11 cellular contexts compared by ENCODE assay signal in genomic region chr1:1910651-1911389, GRCh38. TPM values are rescaled to one million over a fixed set of nuclear protein-coding genes. Genes with fewer than 3 reads are reported as not detected.
DNase-seq lines count a peak whose midpoint lies in the region; ATAC-seq and TF ChIP-seq lines count a peak whose summit lies in the region.
"Had no signal": no experiment of that assay in that cellular context is flagged by ENCODE, and none has a peak within 500 bp of the region (broad histone marks: within the 10 kb centered on the region; RNA-seq: fewer than 3 reads in every experiment).

No MANE protein-coding gene starts in this region.

- intact Hi-C loops in Caco-2 (cut with micrococcal nuclease; ENCODE audit: unreplicated experiment), result no loop called here

- no peak for ATAC-seq in HG02885 (IDR thresholded peaks at IDR 0.05; ENCODE audit: poor library complexity, unreplicated experiment)

- H3F3A ChIP-seq in MM.1S (ENCODE audit: insufficient read depth, low read length) (peaks cover 26% of the 10 kb centered on the region), neural progenitor cell (ENCODE audit: low read depth) (peaks cover 12% of the 10 kb centered on the region)

- H3K9me3 ChIP-seq in Caco-2 (no peaks in the 10 kb centered on the region), MM.1S (replicated peaks; ENCODE audit: insufficient read depth, low read length) (no peaks in the 10 kb centered on the region), neural progenitor cell (ENCODE audit: low read depth) (no peaks in the 10 kb centered on the region)
- H3K9me3 ChIP-seq: thoracic aorta had no signal

- H3K9ac ChIP-seq in MM.1S (ENCODE audit: low read length) (no peak overlapping the region), neural progenitor cell (no peak overlapping the region)

- no peak for TF ChIP-seq CTCF in Caco-2 (IDR thresholded peaks at IDR 0.05; ENCODE audit: insufficient read depth in 1 of 2, low read depth in 1 of 2, low read length in 1 of 2, severe bottlenecking in 1 of 2, unreplicated experiment in 1 of 2)
- TF ChIP-seq CTCF in MM.1S (IDR thresholded peaks at IDR 0.05; ENCODE audit: low read length), result no peak
- TF ChIP-seq CTCF in coronary artery (IDR thresholded peaks at IDR 0.05), result no peak
- TF ChIP-seq CTCF in neural progenitor cell (IDR thresholded peaks at IDR 0.05), result no peak
- TF ChIP-seq CTCF in foreskin fibroblast (IDR thresholded peaks at IDR 0.05; ENCODE audit: low read depth, low read length), result no peak

- H3K27me3 ChIP-seq in Caco-2 (replicated peaks; ENCODE audit: control insufficient read depth, insufficient read depth, low read length), result no peaks in the 10 kb centered on the region
- peaks cover 5% of the 10 kb centered on the region; the same call in 1 of the 2 replicates for H3K27me3 ChIP-seq in MM.1S (replicated peaks; ENCODE audit: insufficient read depth, low read length)
- no peaks in the 10 kb centered on the region for H3K27me3 ChIP-seq in neural progenitor cell

- H3K27me3 Mint-ChIP-seq in Caco-2 (ENCODE audit: insufficient read depth, unreplicated experiment), result no peaks in the 10 kb centered on the region
- peaks cover 15% of the 10 kb centered on the region for H3K27me3 Mint-ChIP-seq in neural progenitor cell (ENCODE audit: insufficient read depth, low read depth)

- H3K4me3 ChIP-seq in Caco-2 (ENCODE audit: low read depth, low read length) (no peak overlapping the region), MM.1S (ENCODE audit: low read length) (no peak overlapping the region), coronary artery (no peak overlapping the region), neural progenitor cell (no peak overlapping the region), foreskin fibroblast (ENCODE audit: low read depth in 1 of 2, low read length in 2 of 2) (no peak overlapping the region)

- H3K4me3 Mint-ChIP-seq in Caco-2 (ENCODE audit: unreplicated experiment), result peak overlapping the region; percentile 64
- H3K4me3 Mint-ChIP-seq in neural progenitor cell, result peak overlapping the region; percentile 79

- H3K27ac Mint-ChIP-seq in Caco-2 (ENCODE audit: unreplicated experiment) (peak overlapping the region; percentile 36), neural progenitor cell (peak overlapping the region; percentile 51)

- H4K20me1 ChIP-seq in MM.1S (ENCODE audit: insufficient read depth, low read length), result no peaks in the 10 kb centered on the region
- no peaks in the 10 kb centered on the region for H4K20me1 ChIP-seq in neural progenitor cell (ENCODE audit: low read depth)

- H3K4me1 ChIP-seq in Caco-2 (peaks cover 7% of the 10 kb centered on the region; the same call in 1 of the 2 replicates), MM.1S (ENCODE audit: low read length) (peaks cover 39% of the 10 kb centered on the region), neural progenitor cell (peaks cover 8% of the 10 kb centered on the region)

- H3K36me3 ChIP-seq in Caco-2 (ENCODE audit: control insufficient read depth, insufficient read depth, low read length) (no peaks in the 10 kb centered on the region), MM.1S (replicated peaks; ENCODE audit: insufficient read depth, low read length) (no peaks in the 10 kb centered on the region), neural progenitor cell (no peaks in the 10 kb centered on the region)
- H3K36me3 ChIP-seq: thoracic aorta had no signal

- H3K79me2 ChIP-seq in MM.1S (ENCODE audit: low read length) (peaks cover 7% of the 10 kb centered on the region), neural progenitor cell (ENCODE audit: low read depth) (no peaks in the 10 kb centered on the region)

- DNase-seq in Caco-2 (no peak), MM.1S (no peak), coronary artery (ENCODE audit: low spot score) (peak; percentile 72), neural progenitor cell (ENCODE audit: low spot score) (no peak), foreskin fibroblast (no peak), NCI-H748 treated with DMSO at 0.1 percent for 48 hours (lab: John Stamatoyannopoulos, UW) (no peak)
- DNase-seq: dermis blood vessel endothelial cell, NCI-H1930, small intestine had no signal

- no TSS peak for BruUV-seq in Caco-2 (replicated peaks; lab: Mats Ljungman, UMichigan)

- no peaks in the 10 kb centered on the region for H3K9me2 ChIP-seq in MM.1S (replicated peaks; ENCODE audit: insufficient read depth, low read length)

- H3K4me1 Mint-ChIP-seq in Caco-2 (ENCODE audit: low read depth, unreplicated experiment) (peaks cover 14% of the 10 kb centered on the region), neural progenitor cell (peaks cover 24% of the 10 kb centered on the region)

- H3K4me2 ChIP-seq in MM.1S (ENCODE audit: low read depth, low read length) (no peak overlapping the region), neural progenitor cell (no peak overlapping the region)

- CTCF ChIA-PET in Caco-2 (lab: Charles Lee), result no interaction called here

- H3K27ac ChIP-seq in MM.1S (ENCODE audit: low read length) (peak overlapping the region; percentile 72; the same call in 1 of the 2 replicates), coronary artery (no peak overlapping the region), neural progenitor cell (no peak overlapping the region)

- H2AFZ ChIP-seq in MM.1S (ENCODE audit: low read length) (no peak overlapping the region), neural progenitor cell (replicated peaks) (no peak overlapping the region)

- POLR2A ChIA-PET in Caco-2 (lab: Charles Lee), result no interaction called here

- H3K9me3 Mint-ChIP-seq in Caco-2 (ENCODE audit: unreplicated experiment) (no peaks in the 10 kb centered on the region), neural progenitor cell (no peaks in the 10 kb centered on the region)

- H3K36me3 Mint-ChIP-seq in Caco-2 (ENCODE audit: insufficient read depth, unreplicated experiment) (no peaks in the 10 kb centered on the region), neural progenitor cell (no peaks in the 10 kb centered on the region)

RNA-seq across cellular contexts. Expression of gene CALML6, which starts 4.2 kb away (rescaled TPM):
- total RNA-seq in Caco-2 (2022), result 1.2 and 1.4 TPM in 2 replicates
- 0.53 TPM in 1 of 2 replicates, not detected in the other for total RNA-seq in neural progenitor cell (ENCODE audit: low replicate concordance)
- total RNA-seq: thoracic aorta had no signal

RNA-seq across cellular contexts. Expression of gene TMEM52, which starts 8.3 kb away (rescaled TPM):
- total RNA-seq in Caco-2 (2022), result 5.8 and 6.4 TPM in 2 replicates
- total RNA-seq in neural progenitor cell (ENCODE audit: low replicate concordance), result 2.9 and 7.4 TPM in 2 replicates
- total RNA-seq: dermis blood vessel endothelial cell, thoracic aorta had no signal

RNA-seq across cellular contexts. Expression of gene GNB1, which starts 19.9 kb away (rescaled TPM):
- 268 and 301 TPM in 2 replicates for total RNA-seq in Caco-2 (2022)
- total RNA-seq in neural progenitor cell (ENCODE audit: low replicate concordance), result 175 and 197 TPM in 2 replicates
